Comparison of ENCODE assay signal across 1 cellular context in genomic region chr17:43683928-43684653, GRCh38.
TF ChIP-seq lines count a peak whose summit lies in the region.

No MANE protein-coding gene starts in this region.

TF ChIP-seq in HEK293, 187 proteins besides CTCF, POLR2A, EP300 and RAD21 (continued from another document):
- TF ChIP-seq PRDM4 (tag by site-specific recombination; IDR thresholded peaks at IDR 0.05) (peak; percentile 93), ZNF629 (tag by site-specific recombination; IDR thresholded peaks at IDR 0.05) (no peak)
- TF ChIP-seq, protein P1, sequence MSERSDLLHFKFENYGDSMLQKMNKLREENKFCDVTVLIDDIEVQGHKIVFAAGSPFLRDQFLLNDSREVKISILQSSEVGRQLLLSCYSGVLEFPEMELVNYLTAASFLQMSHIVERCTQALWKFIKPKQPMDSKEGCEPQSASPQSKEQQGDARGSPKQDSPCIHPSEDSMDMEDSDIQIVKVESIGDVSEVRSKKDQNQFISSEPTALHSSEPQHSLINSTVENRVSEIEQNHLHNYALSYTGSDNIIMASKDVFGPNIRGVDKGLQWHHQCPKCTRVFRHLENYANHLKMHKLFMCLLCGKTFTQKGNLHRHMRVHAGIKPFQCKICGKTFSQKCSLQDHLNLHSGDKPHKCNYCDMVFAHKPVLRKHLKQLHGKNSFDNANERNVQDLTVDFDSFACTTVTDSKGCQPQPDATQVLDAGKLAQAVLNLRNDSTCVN (tag by site-specific recombination; optimal IDR thresholded peaks at IDR 0.05), result peak; percentile 13
